In the genomic region with DNA sequence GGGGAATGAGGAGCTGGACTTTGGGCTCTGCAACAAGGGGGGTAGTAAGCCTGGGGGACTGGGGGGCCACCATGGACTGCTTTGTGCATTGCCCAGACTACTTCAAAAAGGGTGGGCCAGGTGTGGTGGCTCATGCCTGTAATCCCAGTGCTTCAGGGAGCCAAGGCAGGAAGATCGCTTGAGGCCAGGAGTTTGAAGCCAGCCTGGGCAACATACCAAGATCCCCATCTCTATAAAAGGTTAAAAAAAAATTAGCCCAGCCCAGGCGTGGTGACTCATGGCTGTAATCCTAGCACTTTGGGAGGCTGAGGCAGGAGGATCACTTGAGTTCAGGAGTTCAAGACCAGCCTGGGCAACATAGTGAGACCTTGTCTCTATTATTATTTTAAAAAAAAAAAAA, we compare ENCODE assay signal across 10 cellular contexts. TPM values are rescaled to one million over a fixed set of nuclear protein-coding genes. Genes with fewer than 3 reads are reported as not detected.
DNase-seq lines count a peak whose midpoint lies in the region; ATAC-seq and TF ChIP-seq lines count a peak whose summit lies in the region.
"Not testable (repeated sequence)": the region's sequence is repeated elsewhere in the genome, so short reads cannot be mapped to it uniquely, and the experiment has no call there.
"Had no signal": no experiment of that assay in that cellular context is flagged by ENCODE, and none has a peak within 500 bp of the region (broad histone marks: within the 10 kb centered on the region; RNA-seq: fewer than 3 reads in every experiment).

No MANE protein-coding gene starts in this region.

- not testable (repeated sequence) for TF ChIP-seq CTCF in MM.1S (IDR thresholded peaks at IDR 0.05; ENCODE audit: low read length); mammary epithelial cell (conservative IDR thresholded peaks at IDR 0.05 in 1 of 2, IDR thresholded peaks at IDR 0.05 in 1 of 2; ENCODE audit: extremely low read depth in 1 of 2, insufficient read depth in 1 of 2, low read depth in 1 of 2, low read length in 2 of 2); lower lobe of right lung (IDR thresholded peaks at IDR 0.05); psoas muscle (IDR thresholded peaks at IDR 0.05); vagina (IDR thresholded peaks at IDR 0.05)

- peak overlapping the region; percentile 99 for H3K4me2 ChIP-seq in MM.1S (ENCODE audit: low read depth, low read length)
- H3K4me2 ChIP-seq in mammary epithelial cell (ENCODE audit: insufficient read depth, low read depth, low read length), result peak overlapping the region; percentile 56

- H3K4me3 Mint-ChIP-seq in activated CD4-positive, alpha-beta T cell treated with anti-CD3 and anti-CD28 coated beads, Interleukin-2, amount 10 ng/mL, durations not matched to agents 24 days and 14 days, result peak overlapping the region; percentile 91

- not testable (repeated sequence) for ATAC-seq in lower lobe of right lung, psoas muscle

- H3K36me3 Mint-ChIP-seq in activated CD4-positive, alpha-beta T cell treated with anti-CD3 and anti-CD28 coated beads, Interleukin-2, amount 10 ng/mL, durations not matched to agents 24 days and 14 days (ENCODE audit: low read depth), result not testable (repeated sequence)

- H3K9ac ChIP-seq in MM.1S (ENCODE audit: low read length) (peak overlapping the region; percentile 96; the same call in 1 of the 2 replicates), mammary epithelial cell (ENCODE audit: insufficient read depth, low read length) (peak overlapping the region; percentile 33)

- H3K9me2 ChIP-seq in MM.1S (replicated peaks; ENCODE audit: insufficient read depth, low read length), result not testable (repeated sequence)

- not testable (repeated sequence) for H2AFZ ChIP-seq in MM.1S (ENCODE audit: low read length); mammary epithelial cell (ENCODE audit: low read depth, low read length)

- peaks cover 11% of the 10 kb centered on the region for H3K79me2 ChIP-seq in MM.1S (ENCODE audit: low read length)
- peaks cover 16% of the 10 kb centered on the region for H3K79me2 ChIP-seq in mammary epithelial cell (ENCODE audit: insufficient read depth, low read length)

- WGBS in mammary epithelial cell (ENCODE audit: low coverage, missing lambda C conversion rate), result 42% methylated on average over 2 of the region's 2 CpGs
- WGBS in psoas muscle, 3 donors, result 46 to 68% (median 47%) methylated on average over 2 of the region's 2 CpGs

- intact Hi-C loops in activated CD4-positive, alpha-beta T cell treated with anti-CD3 and anti-CD28 coated beads, Interleukin-2, amount 10 ng/mL, durations not matched to agents 24 days and 14 days (cut with micrococcal nuclease); mammary epithelial cell (cut with micrococcal nuclease); lower lobe of right lung (cut with DNase I): not testable (repeated sequence)
- intact Hi-C loops in psoas muscle (cut with DNase I), result loop anchor here (5.0 kb wide), 3 partner anchors 38 to 63 kb away; a partner anchor contains a TSS
- intact Hi-C loops in vagina (cut with DNase I), result loop anchor here (5.0 to 10.0 kb wide), 2 partner anchors 43 to 61 kb away; a partner anchor contains a TSS

- CTCF ChIA-PET in mammary epithelial cell (lab: Charles Lee; ENCODE audit: low non-redundant PET), result not testable (repeated sequence)

- in situ Hi-C loops in mammary epithelial cell (cut with MboI; ENCODE audit: low sequenced_read_pairs in 2 of 2), result not testable (repeated sequence)

- H3K27ac ChIP-seq in MM.1S (ENCODE audit: low read length); mammary epithelial cell (ENCODE audit: insufficient read depth, low read depth, low read length): not testable (repeated sequence)
- peak overlapping the region; percentile 93 for H3K27ac ChIP-seq in lower lobe of right lung
- peak overlapping the region; percentile 73 for H3K27ac ChIP-seq in psoas muscle
- peak overlapping the region; percentile 87 for H3K27ac ChIP-seq in vagina

- H3K9me3 ChIP-seq in MM.1S (replicated peaks; ENCODE audit: insufficient read depth, low read length); mammary epithelial cell (replicated peaks; ENCODE audit: insufficient read depth, low read length); lower lobe of right lung; psoas muscle; vagina: not testable (repeated sequence)

- H3K9me3 Mint-ChIP-seq in activated CD4-positive, alpha-beta T cell treated with anti-CD3 and anti-CD28 coated beads, Interleukin-2, amount 10 ng/mL, durations not matched to agents 24 days and 14 days, result not testable (repeated sequence)

- not testable (repeated sequence) for TF ChIP-seq POLR2A in vagina (IDR thresholded peaks at IDR 0.05)

- H3K4me1 ChIP-seq in MM.1S (ENCODE audit: low read length) (peaks cover 12% of the 10 kb centered on the region), mammary epithelial cell (ENCODE audit: insufficient read depth, low read length) (peaks cover 26% of the 10 kb centered on the region), lower lobe of right lung (peaks cover 49% of the 10 kb centered on the region), psoas muscle (peaks cover 30% of the 10 kb centered on the region), vagina (peaks cover 55% of the 10 kb centered on the region)

- not testable (repeated sequence) for H3K36me3 ChIP-seq in MM.1S (replicated peaks; ENCODE audit: insufficient read depth, low read length); mammary epithelial cell (ENCODE audit: insufficient read depth, low read length); lower lobe of right lung; psoas muscle (ENCODE audit: insufficient read depth in 1 of 2, low read depth in 1 of 2); vagina

- not testable (repeated sequence) for BruUV-seq in mammary epithelial cell (replicated peaks; lab: Mats Ljungman, UMichigan)

- dilution Hi-C loops in mammary epithelial cell (cut with HindIII; ENCODE audit: low sequenced_read_pairs), result not testable (repeated sequence)

- H4K20me1 ChIP-seq in MM.1S (ENCODE audit: insufficient read depth, low read length); mammary epithelial cell (ENCODE audit: insufficient read depth, low read length): not testable (repeated sequence)

- H3K4me3 ChIP-seq in MM.1S (ENCODE audit: low read length), result peak overlapping the region; percentile 99
- H3K4me3 ChIP-seq in mammary epithelial cell (replicated peaks in 1 of 3; ENCODE audit: insufficient read depth in 1 of 3, low read depth in 2 of 3, low read length in 3 of 3); psoas muscle; vagina: not testable (repeated sequence)
- H3K4me3 ChIP-seq in lower lobe of right lung, result peak overlapping the region; percentile 67

- DNase-seq in ELR (ENCODE audit: low read depth) (peak; percentile 27), mammary epithelial cell (peak; percentile 17), fibroblast of the conjunctiva (ENCODE audit: low read depth) (peak; percentile 17)
- not testable (repeated sequence) for DNase-seq in MM.1S; activated CD4-positive, alpha-beta T cell treated with anti-CD3 and anti-CD28 coated beads, Interleukin-2, amount 10 ng/mL, durations not matched to agents 24 days and 14 days; lower lobe of right lung; psoas muscle; vagina (ENCODE audit: extremely low spot score in 2 of 2)

- H3K27me3 ChIP-seq in MM.1S (replicated peaks; ENCODE audit: insufficient read depth, low read length); mammary epithelial cell (ENCODE audit: insufficient read depth, low read length); lower lobe of right lung (ENCODE audit: low read depth); psoas muscle (ENCODE audit: insufficient read depth in 3 of 3, low read length in 2 of 3); vagina: not testable (repeated sequence)

- H3F3A ChIP-seq in MM.1S (ENCODE audit: insufficient read depth, low read length), result not testable (repeated sequence)

- not testable (repeated sequence) for H3K27me3 Mint-ChIP-seq in activated CD4-positive, alpha-beta T cell treated with anti-CD3 and anti-CD28 coated beads, Interleukin-2, amount 10 ng/mL, durations not matched to agents 24 days and 14 days

- peak overlapping the region; percentile 92 for H3K27ac Mint-ChIP-seq in activated CD4-positive, alpha-beta T cell treated with anti-CD3 and anti-CD28 coated beads, Interleukin-2, amount 10 ng/mL, durations not matched to agents 24 days and 14 days

- peaks cover 22% of the 10 kb centered on the region for H3K4me1 Mint-ChIP-seq in activated CD4-positive, alpha-beta T cell treated with anti-CD3 and anti-CD28 coated beads, Interleukin-2, amount 10 ng/mL, durations not matched to agents 24 days and 14 days

RNA-seq across cellular contexts. Expression of a gene that starts 3.5 kb away (rescaled TPM):
- total RNA-seq in activated CD4-positive, alpha-beta T cell treated with anti-CD3 and anti-CD28 coated beads, Interleukin-2, amount 10 ng/mL, durations not matched to agents 24 days and 14 days, result 56.8 and 58.3 TPM in 2 replicates
- total RNA-seq in mammary epithelial cell (10 to 100 TPM; 55.3 to 69.4 TPM), lower lobe of right lung (49.1 TPM), psoas muscle (10 to 100 TPM; 57.1 to 83.2 (median 66.2) TPM), vagina (88.6 TPM)
- polyA plus RNA-seq in mammary epithelial cell (118 TPM), psoas muscle (100 to 1,000 TPM in 1 of 3 donors, 10 to 100 TPM in 2; 81.7 to 121 (median 87.8) TPM)
- 5.5 TPM for polyA minus RNA-seq in mammary epithelial cell

RNA-seq across cellular contexts. Expression of a gene that starts 10.4 kb away (rescaled TPM):
- 0.66 and 0.68 TPM in 2 replicates for total RNA-seq in activated CD4-positive, alpha-beta T cell treated with anti-CD3 and anti-CD28 coated beads, Interleukin-2, amount 10 ng/mL, durations not matched to agents 24 days and 14 days
- total RNA-seq in mammary epithelial cell (1 to 10 TPM; 1.8 to 5.8 TPM), lower lobe of right lung (4.0 TPM), psoas muscle (1 to 10 TPM in 3 of 4 donors, under 1 TPM in 1; 0.93 to 1.9 (median 1.5) TPM), vagina (0.98 TPM)
- polyA plus RNA-seq in mammary epithelial cell (0.52 TPM), psoas muscle (under 1 TPM; 0.35 to 0.89 (median 0.61) TPM)
- polyA minus RNA-seq in mammary epithelial cell, result not detected

RNA-seq across cellular contexts. Expression of a gene that starts 13.0 kb away (rescaled TPM):
- total RNA-seq in activated CD4-positive, alpha-beta T cell treated with anti-CD3 and anti-CD28 coated beads, Interleukin-2, amount 10 ng/mL, durations not matched to agents 24 days and 14 days, result not detected in 2 replicates
- total RNA-seq in mammary epithelial cell, result not detected
- not detected for polyA plus RNA-seq in mammary epithelial cell
- not detected for polyA minus RNA-seq in mammary epithelial cell
- not detected for total RNA-seq in lower lobe of right lung
- total RNA-seq in psoas muscle, result under 1 TPM in 1 of 4 donors, not detected in 3; 0.19 TPM
- not detected for polyA plus RNA-seq in psoas muscle
- not detected for total RNA-seq in vagina
- total RNA-seq: aorta, mucosa of gallbladder had no signal
- polyA plus RNA-seq: aorta had no signal

RNA-seq across cellular contexts. Expression of a gene that starts 17.3 kb away (rescaled TPM):
- 186 and 189 TPM in 2 replicates for total RNA-seq in activated CD4-positive, alpha-beta T cell treated with anti-CD3 and anti-CD28 coated beads, Interleukin-2, amount 10 ng/mL, durations not matched to agents 24 days and 14 days
- total RNA-seq in mammary epithelial cell (10 to 100 TPM; 34.5 to 36.2 TPM), lower lobe of right lung (85.2 TPM), psoas muscle (10 to 100 TPM; 25.3 to 42.7 (median 29.9) TPM), vagina (82.7 TPM)
- polyA plus RNA-seq in mammary epithelial cell (61.3 TPM), psoas muscle (10 to 100 TPM; 57.4 to 71.5 (median 57.7) TPM)
- 10.2 TPM for polyA minus RNA-seq in mammary epithelial cell

RNA-seq across cellular contexts. Expression of a gene that starts 22.3 kb away (rescaled TPM):
- total RNA-seq in activated CD4-positive, alpha-beta T cell treated with anti-CD3 and anti-CD28 coated beads, Interleukin-2, amount 10 ng/mL, durations not matched to agents 24 days and 14 days, result 251 and 259 TPM in 2 replicates
- 10 to 100 TPM; 62.8 to 74.4 TPM for total RNA-seq in mammary epithelial cell
- 77.3 TPM for polyA plus RNA-seq in mammary epithelial cell
- polyA minus RNA-seq in mammary epithelial cell, result 50.2 TPM
- 150 TPM for total RNA-seq in lower lobe of right lung
- 10 to 100 TPM in 3 of 4 donors, 1 to 10 TPM in 1; 8.7 to 13.1 (median 11.5) TPM for total RNA-seq in psoas muscle
- 10 to 100 TPM; 10.6 to 18.1 (median 16.7) TPM for polyA plus RNA-seq in psoas muscle
- 70.7 TPM for total RNA-seq in vagina
